Comparison of ENCODE assay signal across 1 cellular context in genomic region chrX:154486052-154486395, GRCh38.
TF ChIP-seq lines count a peak whose summit lies in the region.

No MANE protein-coding gene starts in this region.

TF ChIP-seq in H1, 55 proteins besides CTCF, POLR2A, EP300 and RAD21:
- TF ChIP-seq HDAC2 (IDR thresholded peaks at IDR 0.05; ENCODE audit: borderline replicate concordance in 1 of 2, low read depth in 2 of 2, low read length in 2 of 2) (no peak), PHF8 (conservative IDR thresholded peaks at IDR 0.05; ENCODE audit: low read depth, low read length) (no peak), SRF (IDR thresholded peaks at IDR 0.05; ENCODE audit: low read depth, low read length) (no peak), SIN3A (conservative IDR thresholded peaks at IDR 0.05 in 1 of 2, IDR thresholded peaks at IDR 0.05 in 1 of 2; ENCODE audit: low read depth in 1 of 2, low read length in 2 of 2) (no peak), KDM1A (IDR thresholded peaks at IDR 0.05; ENCODE audit: borderline replicate concordance, low read length) (no peak), E2F6 (IDR thresholded peaks at IDR 0.05) (peak; percentile 44; the same call in 1 of the 2 replicates), TCF12 (IDR thresholded peaks at IDR 0.05; ENCODE audit: low read depth, low read length) (no peak), GTF2F1 (IDR thresholded peaks at IDR 0.05; ENCODE audit: borderline replicate concordance, low read depth, low read length) (no peak), ASH2L (IDR thresholded peaks at IDR 0.05; ENCODE audit: low read length) (no peak), MAX (IDR thresholded peaks at IDR 0.05) (no peak; the same call in 1 of the 2 replicates), KDM4A (IDR thresholded peaks at IDR 0.05; ENCODE audit: low read depth, low read length, severe bottlenecking) (peak; percentile 51), CREB1 (IDR thresholded peaks at IDR 0.05) (no peak), ATF3 (IDR thresholded peaks at IDR 0.05; ENCODE audit: insufficient read depth, low read depth, low read length) (no peak)
